8 cellular contexts compared by ENCODE assay signal in genomic region chr7:12222889-12223579, GRCh38. TPM values are rescaled to one million over a fixed set of nuclear protein-coding genes. Genes with fewer than 3 reads are reported as not detected.
DNase-seq lines count a peak whose midpoint lies in the region; ATAC-seq, FAIRE-seq and TF ChIP-seq lines count a peak whose summit lies in the region.

No MANE protein-coding gene starts in this region.

- no peak for FAIRE-seq in frontal cortex (lab: Jason Lieb, UNC)

- H3K4me3 ChIP-seq in coronary artery = no peak overlapping the region

- no peak for TF ChIP-seq CTCF in coronary artery (IDR thresholded peaks at IDR 0.05)

- no peaks in the 10 kb centered on the region for H3K27me3 Mint-ChIP-seq in activated naive CD8-positive, alpha-beta T cell treated with anti-CD3 and anti-CD28 coated beads, Interleukin-2, amount 10 ng/mL, durations not matched to agents 7 days and 5 days

- H3K4me1 Mint-ChIP-seq in activated naive CD8-positive, alpha-beta T cell treated with anti-CD3 and anti-CD28 coated beads, Interleukin-2, amount 10 ng/mL, durations not matched to agents 7 days and 5 days = peaks cover 44% of the 10 kb centered on the region

- peak overlapping the region; percentile 86 for H3K27ac Mint-ChIP-seq in activated naive CD8-positive, alpha-beta T cell treated with anti-CD3 and anti-CD28 coated beads, Interleukin-2, amount 10 ng/mL, durations not matched to agents 7 days and 5 days

- POLR2A ChIA-PET in activated naive CD8-positive, alpha-beta T cell treated with anti-CD3 and anti-CD28 coated beads, Interleukin-2, amount 10 ng/mL, durations not matched to agents 7 days and 5 days (lab: Charles Lee) = interaction anchor here (0.7 to 1.9 kb wide), 5 partner anchors 11 to 181 kb away, joined by 3 to 8 read pairs (median 4); partner anchors contain the start of gene TMEM106B

- H3K27ac ChIP-seq in coronary artery = no peak overlapping the region

- DNase-seq in activated naive CD8-positive, alpha-beta T cell treated with anti-CD3 and anti-CD28 coated beads, Interleukin-2, amount 10 ng/mL, durations not matched to agents 7 days and 5 days = no peak
- DNase-seq in coronary artery (ENCODE audit: low spot score) = no peak
- DNase-seq in frontal cortex (ENCODE audit: low spot score in 2 of 2) = no peak
- no peak for DNase-seq in stimulated activated naive CD4-positive, alpha-beta T cell treated with Interleukin-2 at 50 U/mL for 16 hours (lab: John Stamatoyannopoulos, UW)
- no peak for DNase-seq in SHP77 (lab: John Stamatoyannopoulos, UW)

- H3K9me3 Mint-ChIP-seq in activated naive CD8-positive, alpha-beta T cell treated with anti-CD3 and anti-CD28 coated beads, Interleukin-2, amount 10 ng/mL, durations not matched to agents 7 days and 5 days = peaks cover 16% of the 10 kb centered on the region

- peaks cover 81% of the 10 kb centered on the region for H3K36me3 Mint-ChIP-seq in activated naive CD8-positive, alpha-beta T cell treated with anti-CD3 and anti-CD28 coated beads, Interleukin-2, amount 10 ng/mL, durations not matched to agents 7 days and 5 days

- H3K4me3 Mint-ChIP-seq in activated naive CD8-positive, alpha-beta T cell treated with anti-CD3 and anti-CD28 coated beads, Interleukin-2, amount 10 ng/mL, durations not matched to agents 7 days and 5 days = peak overlapping the region; percentile 67

- ATAC-seq in GM18508 (IDR thresholded peaks at IDR 0.05; ENCODE audit: insufficient read depth, unreplicated experiment) (peak; percentile 94), GM21528 (IDR thresholded peaks at IDR 0.05; ENCODE audit: low FRiP score, unreplicated experiment) (peak; percentile 95), HG03469 (IDR thresholded peaks at IDR 0.05; ENCODE audit: unreplicated experiment) (peak; percentile 94)
- ATAC-seq in activated naive CD8-positive, alpha-beta T cell treated with anti-CD3 and anti-CD28 coated beads, Interleukin-2, amount 10 ng/mL, durations not matched to agents 7 days and 5 days (ENCODE audit: low read depth) = peak; percentile 80

RNA-seq across cellular contexts. Expression of gene TMEM106B, which starts 11.9 kb away (rescaled TPM):
- 10 to 100 TPM; 45.7 to 48.8 TPM for total RNA-seq in activated naive CD8-positive, alpha-beta T cell treated with anti-CD3 and anti-CD28 coated beads, Interleukin-2, amount 10 ng/mL, durations not matched to agents 7 days and 5 days
- 46.5 TPM for total RNA-seq in frontal cortex
